In genomic region chr2:206836722-206837121, GRCh38 we compare ENCODE assay signal across 24 cellular contexts.
"Had no signal": no experiment of that assay in that cellular context is flagged by ENCODE, and none has a peak within 500 bp of the region (broad histone marks: within the 10 kb centered on the region; RNA-seq: fewer than 3 reads in every experiment).

No MANE protein-coding gene starts in this region.

- H3K27me3 Mint-ChIP-seq: activated T-cell treated with anti-CD3 and anti-CD28 coated beads, Interleukin-2, amount 50 U/mL, for 24 hours had no signal

- ATAC-seq: activated CD8-positive, alpha-beta T cell treated with anti-CD3 and anti-CD28 coated beads, Interleukin-2, amount 10 ng/mL, durations not matched to agents 7 days and 5 days had no signal

- H3K4me3 Mint-ChIP-seq: activated CD4-positive, alpha-beta T cell treated with anti-CD3 and anti-CD28 coated beads, Interleukin-2, amount 10 ng/mL, durations not matched to agents 24 days and 14 days; activated CD8-positive, alpha-beta T cell treated with anti-CD3 and anti-CD28 coated beads, Interleukin-2, amount 10 ng/mL, durations not matched to agents 7 days and 5 days; activated naive CD8-positive, alpha-beta T cell treated with anti-CD3 and anti-CD28 coated beads, Interleukin-2, amount 10 ng/mL, durations not matched to agents 7 days and 5 days; activated T-cell treated with anti-CD3 and anti-CD28 coated beads, Interleukin-2, amount 50 U/mL, for 24 hours; brain; endodermal cell; nephron progenitor cell had no signal

- H3K27ac ChIP-seq: dorsolateral prefrontal cortex, epithelial cell of prostate, spleen, tibial nerve, uterus had no signal

- H3K36me3 Mint-ChIP-seq: brain had no signal

- H3K4me1 ChIP-seq: spleen, tibial nerve, uterus had no signal

- H3K4me3 ChIP-seq: dorsolateral prefrontal cortex, sigmoid colon, spleen, tibial nerve, uterus had no signal

- FAIRE-seq: colon, keratinocyte had no signal

- H3K36me3 ChIP-seq: sigmoid colon, spleen, tibial nerve, uterus had no signal

- DNase-seq: activated CD4-positive, alpha-beta T cell treated with anti-CD3 and anti-CD28 coated beads, Interleukin-2, amount 10 ng/mL, durations not matched to agents 24 days and 14 days; activated CD8-positive, alpha-beta T cell treated with anti-CD3 and anti-CD28 coated beads, Interleukin-2, amount 10 ng/mL, durations not matched to agents 7 days and 5 days; activated naive CD4-positive, alpha-beta T cell treated with Interleukin-2 at 50 U/mL for 16 hours; activated naive CD8-positive, alpha-beta T cell treated with anti-CD3 and anti-CD28 coated beads, Interleukin-2, amount 10 ng/mL, durations not matched to agents 7 days and 5 days; activated T-cell treated with anti-CD3 and anti-CD28 coated beads, Interleukin-2, amount 50 U/mL, for 24 hours; caudate nucleus; dorsolateral prefrontal cortex; endodermal cell; foreskin melanocyte; glutamatergic neuron; hippocampal formation; mammary epithelial cell; nephron progenitor cell; nucleus accumbens; sigmoid colon; spleen; stimulated activated naive CD4-positive, alpha-beta T cell; uterus had no signal

- H3K27me3 ChIP-seq: dorsolateral prefrontal cortex, sigmoid colon, spleen, tibial nerve, uterus had no signal

- H3K27ac Mint-ChIP-seq: activated CD4-positive, alpha-beta T cell treated with anti-CD3 and anti-CD28 coated beads, Interleukin-2, amount 10 ng/mL, durations not matched to agents 24 days and 14 days; activated CD8-positive, alpha-beta T cell treated with anti-CD3 and anti-CD28 coated beads, Interleukin-2, amount 10 ng/mL, durations not matched to agents 7 days and 5 days; activated naive CD8-positive, alpha-beta T cell treated with anti-CD3 and anti-CD28 coated beads, Interleukin-2, amount 10 ng/mL, durations not matched to agents 7 days and 5 days; activated T-cell treated with anti-CD3 and anti-CD28 coated beads, Interleukin-2, amount 50 U/mL, for 24 hours; activated T-helper 2 cell treated with anti-CD3 and anti-CD28 coated beads, Interferon-gamma antibody, Interleukin-2, Interleukin-4, amounts not matched to agents 10 μg/mL and 5 μg/mL and 100 μg/mL, durations not matched to agents 14 hours and 24 hours and 36 hours; brain; endodermal cell; nephron progenitor cell had no signal

- H3K4me1 Mint-ChIP-seq: activated CD4-positive, alpha-beta T cell treated with anti-CD3 and anti-CD28 coated beads, Interleukin-2, amount 10 ng/mL, durations not matched to agents 24 days and 14 days; activated naive CD8-positive, alpha-beta T cell treated with anti-CD3 and anti-CD28 coated beads, Interleukin-2, amount 10 ng/mL, durations not matched to agents 7 days and 5 days; nephron progenitor cell had no signal
